9 cellular contexts compared by ENCODE assay signal in genomic region chr2:226971029-226971584, GRCh38.
DNase-seq lines count a peak whose midpoint lies in the region; ATAC-seq lines count a peak whose summit lies in the region.
"Had no signal": no experiment of that assay in that cellular context is flagged by ENCODE, and none has a peak within 500 bp of the region (broad histone marks: within the 10 kb centered on the region; RNA-seq: fewer than 3 reads in every experiment).

No MANE protein-coding gene starts in this region.

- peak overlapping the region; percentile 73 to 91 (median 83) for H3K4me3 Mint-ChIP-seq in naive B cell

- ATAC-seq in GM18867 (IDR thresholded peaks at IDR 0.05; ENCODE audit: unreplicated experiment) (peak; percentile 56), GM21526 (IDR thresholded peaks at IDR 0.05; ENCODE audit: low FRiP score, unreplicated experiment) (peak; percentile 45), HG03280 (IDR thresholded peaks at IDR 0.05; ENCODE audit: unreplicated experiment) (peak; percentile 43), naive B cell (ENCODE audit: low read depth in 2 of 2) (peak; percentile 85 to 86)
- ATAC-seq: foreskin keratinocyte had no signal

- H3K27me3 Mint-ChIP-seq in naive B cell: no peaks in the 10 kb centered on the region

- peaks cover 0 to 2% (median 0%) of the 10 kb centered on the region in 7 donors for H3K9me3 Mint-ChIP-seq in naive B cell

- H3K27ac Mint-ChIP-seq in naive B cell: peak overlapping the region; percentile 92 to 99 (median 98)

- H3K4me1 Mint-ChIP-seq in naive B cell: peaks cover 32 to 56% (median 40%) of the 10 kb centered on the region in 3 donors

- H3K36me3 Mint-ChIP-seq in naive B cell: peaks cover 0 to 9% of the 10 kb centered on the region in 2 donors

- DNase-seq in naive B cell (peak; percentile 40), NCI-H524 treated with DMSO at 0.1 percent for 48 hours (lab: John Stamatoyannopoulos, UW) (no peak), hepatic stellate cell (ENCODE audit: low spot score) (no peak), GF-D8 (lab: John Stamatoyannopoulos, UW) (no peak)
- DNase-seq: foreskin keratinocyte, NCI-H187 had no signal
